Comparison of ENCODE assay signal across 8 cellular contexts in the genomic region with DNA sequence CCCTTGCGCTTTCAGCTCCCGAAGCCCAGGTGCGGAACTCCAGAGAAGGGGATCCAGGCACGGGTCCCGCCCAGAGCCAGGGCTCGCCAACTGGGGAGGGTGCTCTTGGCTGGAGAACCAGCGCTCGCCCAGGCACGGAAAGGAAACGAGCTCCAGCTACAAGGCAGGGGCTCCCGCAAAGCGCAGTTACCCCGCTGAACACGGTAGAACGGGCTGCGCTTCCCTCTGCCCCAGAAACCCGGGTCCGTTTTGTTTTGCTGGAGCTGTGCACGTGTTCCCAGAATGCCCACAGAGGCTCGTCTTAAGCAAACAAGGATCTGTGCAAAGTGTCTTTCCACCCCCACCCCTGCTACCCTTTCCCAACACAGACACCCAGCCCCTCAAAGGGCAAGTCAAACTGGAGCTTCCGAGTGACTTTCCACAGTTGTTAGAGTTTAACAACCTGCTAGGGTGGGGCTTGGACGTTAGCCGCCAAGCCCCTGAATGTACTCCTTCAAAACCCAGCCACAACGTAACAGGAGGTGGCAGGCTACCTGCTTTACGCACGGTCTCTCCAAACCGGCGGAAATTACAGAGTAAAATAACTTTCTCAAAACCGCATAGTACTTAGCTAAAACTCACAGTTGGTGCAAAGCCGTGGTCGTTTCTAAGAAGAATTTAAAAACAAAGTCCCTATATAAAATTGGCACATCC. TPM values are rescaled to one million over a fixed set of nuclear protein-coding genes. Genes with fewer than 3 reads are reported as not detected.
DNase-seq lines count a peak whose midpoint lies in the region; ATAC-seq and TF ChIP-seq lines count a peak whose summit lies in the region.

No MANE protein-coding gene starts in this region.

- H2BK5ac ChIP-seq in trophoblast cell (ENCODE audit: low read depth, low read length, poor library complexity), result no peak overlapping the region

- H4K91ac ChIP-seq in trophoblast cell (ENCODE audit: low read depth, low read length), result no peak overlapping the region

- H2AFZ ChIP-seq in trophoblast cell (ENCODE audit: insufficient read depth, low read length, poor library complexity), result peak overlapping the region; percentile 21

- 2 to 10% (median 2%) methylated on average over 19 to 31 of the region's 31 CpGs for WGBS in heart left ventricle, 4 donors
- no CpG with 5 or more reads among the region's 31 CpGs for WGBS in trophoblast cell (ENCODE audit: extremely low coverage, insufficient coverage, insufficient read length)

- no peak overlapping the region for H4K8ac ChIP-seq in trophoblast cell (ENCODE audit: low read depth, low read length)

- H3K27me3 ChIP-seq in RWPE2 (ENCODE audit: insufficient read depth, poor library complexity, severe bottlenecking), result no peaks in the 10 kb centered on the region
- H3K27me3 ChIP-seq in heart left ventricle, result no peaks in the 10 kb centered on the region
- no peaks in the 10 kb centered on the region for H3K27me3 ChIP-seq in trophoblast cell (ENCODE audit: insufficient read depth, low read length)
- no peaks in the 10 kb centered on the region for H3K27me3 ChIP-seq in vagina
- H3K27me3 ChIP-seq in BE2C, result peaks cover 19% of the 10 kb centered on the region

- peak; percentile 27 for ATAC-seq in HG03108 (IDR thresholded peaks at IDR 0.05; ENCODE audit: unreplicated experiment)
- ATAC-seq in RWPE2 (ENCODE audit: low read depth), result peak; percentile 48
- ATAC-seq in activated naive CD4-positive, alpha-beta T cell treated with anti-CD3 and anti-CD28 coated beads, Interleukin-2, amount 50 U/mL, for 72 hours, result peak; percentile 7 to 12
- peak; percentile 17 to 59 (median 50) for ATAC-seq in heart left ventricle

- peaks cover 2% of the 10 kb centered on the region for H3K79me2 ChIP-seq in trophoblast cell (ENCODE audit: control insufficient read depth, insufficient read depth, low read length, poor library complexity)

- no peak overlapping the region for H2BK12ac ChIP-seq in trophoblast cell (ENCODE audit: low read length)

- no peak overlapping the region for H3K23ac ChIP-seq in trophoblast cell (ENCODE audit: low read length)

- no peak overlapping the region for H3K9ac ChIP-seq in trophoblast cell (ENCODE audit: low read length)

- no peak overlapping the region for H3K4ac ChIP-seq in trophoblast cell (ENCODE audit: low read depth, low read length)

- H3K18ac ChIP-seq in trophoblast cell (ENCODE audit: low read length), result no peak overlapping the region

- H2AK5ac ChIP-seq in trophoblast cell (ENCODE audit: low read length), result no peak overlapping the region

- DNase-seq in Caki2 (ENCODE audit: low read depth) (peak; percentile 2), RWPE2 (ENCODE audit: low spot score) (peak; percentile 55), heart left ventricle (peak; percentile 37 to 77 (median 45)), trophoblast cell (peak in 1 of 2 donors; percentile 11), vagina (ENCODE audit: extremely low spot score in 2 of 2) (no peak), BE2C (no peak)
- DNase-seq in activated naive CD4-positive, alpha-beta T cell treated with anti-CD3 and anti-CD28 coated beads, Interleukin-2, amount 50 U/mL, for 72 hours (ENCODE audit: low spot score in 2 of 2), result peak; percentile 46 to 62

- no peaks in the 10 kb centered on the region for H3K36me3 ChIP-seq in RWPE2 (ENCODE audit: low read depth)
- no peaks in the 10 kb centered on the region for H3K36me3 ChIP-seq in heart left ventricle
- no peaks in the 10 kb centered on the region for H3K36me3 ChIP-seq in trophoblast cell (ENCODE audit: control insufficient read depth in 1 of 2, insufficient read depth in 2 of 2, low read length in 2 of 2)
- H3K36me3 ChIP-seq in vagina, result no peaks in the 10 kb centered on the region
- H3K36me3 ChIP-seq in BE2C, result no peaks in the 10 kb centered on the region

- H4K12ac ChIP-seq in trophoblast cell (ENCODE audit: low read depth, low read length), result no peak overlapping the region

- peak overlapping the region; percentile 29 for H3K4me3 ChIP-seq in RWPE2 (ENCODE audit: severe bottlenecking)
- H3K4me3 ChIP-seq in heart left ventricle, result peak overlapping the region; percentile 45 to 75 (median 68)
- peak overlapping the region; percentile 76 for H3K4me3 ChIP-seq in trophoblast cell (ENCODE audit: low read depth, low read length)
- peak overlapping the region; percentile 67 to 72 for H3K4me3 ChIP-seq in vagina
- no peak overlapping the region for H3K4me3 ChIP-seq in BE2C (ENCODE audit: low read depth, low read length)

- no peak overlapping the region for H3K14ac ChIP-seq in trophoblast cell (ENCODE audit: low read length)

- TF ChIP-seq POLR2A in heart left ventricle (IDR thresholded peaks at IDR 0.05), result no peak
- TF ChIP-seq POLR2A in vagina (IDR thresholded peaks at IDR 0.05), result no peak

- H3K27ac ChIP-seq in RWPE2 (ENCODE audit: poor library complexity, severe bottlenecking), result no peak overlapping the region
- peak overlapping the region; percentile 62 to 87 (median 77) for H3K27ac ChIP-seq in heart left ventricle
- no peak overlapping the region for H3K27ac ChIP-seq in trophoblast cell (ENCODE audit: low read depth, low read length)
- peak overlapping the region; percentile 75 for H3K27ac ChIP-seq in vagina

- peaks cover 3% of the 10 kb centered on the region for H3K79me1 ChIP-seq in trophoblast cell (ENCODE audit: low read length)

- H3K4me1 ChIP-seq in RWPE2 (ENCODE audit: insufficient read depth, poor library complexity, severe bottlenecking), result no peaks in the 10 kb centered on the region
- H3K4me1 ChIP-seq in heart left ventricle, result peaks cover 0 to 34% (median 3%) of the 10 kb centered on the region in 12 donors
- peaks cover 3 to 12% of the 10 kb centered on the region in 2 experiments for H3K4me1 ChIP-seq in trophoblast cell (ENCODE audit: control insufficient read depth in 1 of 2, insufficient read depth in 2 of 2, low read length in 2 of 2)
- peaks cover 8% of the 10 kb centered on the region for H3K4me1 ChIP-seq in vagina
- no peaks in the 10 kb centered on the region for H3K4me1 ChIP-seq in BE2C

- TF ChIP-seq CTCF in RWPE2 (IDR thresholded peaks at IDR 0.05; ENCODE audit: poor library complexity, severe bottlenecking), result peak; percentile 10
- peak in 1 of 12 donors; percentile 11 for TF ChIP-seq CTCF in heart left ventricle (IDR thresholded peaks at IDR 0.05)
- no peak for TF ChIP-seq CTCF in vagina (IDR thresholded peaks at IDR 0.05)
- TF ChIP-seq CTCF in BE2C (IDR thresholded peaks at IDR 0.05; ENCODE audit: low read depth, low read length), result no peak

- intact Hi-C loops in heart left ventricle (cut with DNase I) (loop anchor here in 4 of 10 donors (2.0 to 5.0 kb wide), 4 partner anchors 37 to 77 kb away; partner anchors contain the start of genes RNF138 (in 3 of the 4) and TRAPPC8 (in 1 of the 4)), vagina (cut with DNase I) (no loop called here)

- peak overlapping the region; percentile 89 to 96 for H3K27ac Mint-ChIP-seq in activated naive CD4-positive, alpha-beta T cell treated with anti-CD3 and anti-CD28 coated beads, Interleukin-2, amount 50 U/mL, for 72 hours

- peaks cover 5 to 12% of the 10 kb centered on the region in 2 donors for H3K36me3 Mint-ChIP-seq in activated naive CD4-positive, alpha-beta T cell treated with anti-CD3 and anti-CD28 coated beads, Interleukin-2, amount 50 U/mL, for 72 hours

- H3K9me3 ChIP-seq in RWPE2 (ENCODE audit: severe bottlenecking), result no peaks in the 10 kb centered on the region
- H3K9me3 ChIP-seq in heart left ventricle, result no peaks in the 10 kb centered on the region
- H3K9me3 ChIP-seq in trophoblast cell (ENCODE audit: insufficient read depth, low read depth, low read length), result no peaks in the 10 kb centered on the region
- no peaks in the 10 kb centered on the region for H3K9me3 ChIP-seq in vagina
- no peaks in the 10 kb centered on the region for H3K9me3 ChIP-seq in BE2C

- no peaks in the 10 kb centered on the region for H3K9me3 Mint-ChIP-seq in activated naive CD4-positive, alpha-beta T cell treated with anti-CD3 and anti-CD28 coated beads, Interleukin-2, amount 50 U/mL, for 72 hours

- in situ Hi-C loops in Caki2 (cut with HindIII; ENCODE audit: low pct_unique_long_range_greater_than_20kb, low sequenced_read_pairs), result no loop called here

- no peak overlapping the region for H2BK120ac ChIP-seq in trophoblast cell (ENCODE audit: insufficient read depth, low read length, poor library complexity)

- peak overlapping the region; percentile 90 for H3K4me2 ChIP-seq in trophoblast cell (ENCODE audit: low read length)

RNA-seq across cellular contexts. Expression of gene RNF125, which starts 0.8 kb away (rescaled TPM):
- 0.03 and 0.38 TPM in 2 replicates for total RNA-seq in Caki2 (2014; rRNA removed; shearing (Covaris generic); ENCODE audit: low replicate concordance)
- total RNA-seq in activated naive CD4-positive, alpha-beta T cell treated with anti-CD3 and anti-CD28 coated beads, Interleukin-2, amount 50 U/mL, for 72 hours, result 10 to 100 TPM; 12.0 to 13.8 TPM
- total RNA-seq in heart left ventricle, result 10 to 100 TPM in 1 of 9 donors, 1 to 10 TPM in 8; 1.1 to 12.5 (median 3.8) TPM
- polyA plus RNA-seq in heart left ventricle, result 1 to 10 TPM; 2.8 to 3.0 TPM
- 0.23 and 0.36 TPM in 2 replicates for polyA plus RNA-seq in trophoblast cell (2013)
- 3.7 TPM for total RNA-seq in vagina
- polyA plus RNA-seq in BE2C (2012; ENCODE audit: insufficient read depth, insufficient read length, low read depth), result 0.08 TPM

Comparison
In these comparisons a context has a peak if more than half of its experiments do, and no peak if none do; other contexts are left out.
1. DNase-seq: peak in Caki2 (single experiment), RWPE2 (single experiment), activated naive CD4-positive, alpha-beta T cell treated with anti-CD3 and anti-CD28 coated beads, Interleukin-2, amount 50 U/mL, for 72 hours (2 of 2) and heart left ventricle (5 of 5); none in vagina (0 of 2) and BE2C (single experiment).
2. H3K27ac ChIP-seq: peak in heart left ventricle (12 of 12) and vagina (single experiment); none in RWPE2 (single experiment) and trophoblast cell (single experiment).
3. Peak in every context shown above with its lines, with median percentiles within 50 percentile points of each other: ATAC-seq.